ENCODE assay signal across 8 cellular contexts in genomic region chr17:731644-731942, GRCh38. TPM values are rescaled to one million over a fixed set of nuclear protein-coding genes. Genes with fewer than 3 reads are reported as not detected.
A peak's percentile ranks its signal among the peaks of the same experiment; 100 is the strongest.
DNase-seq lines count a peak whose midpoint lies in the region; ATAC-seq and TF ChIP-seq lines count a peak whose summit lies in the region.
"Not testable (repeated sequence)": the region's sequence is repeated elsewhere in the genome, so short reads cannot be mapped to it uniquely, and the experiment has no call there.

No MANE protein-coding gene starts in this region.

- peaks cover 30% of the 10 kb centered on the region for H3K27me3 Mint-ChIP-seq in CD4-positive, alpha-beta T cell
- H3K27me3 Mint-ChIP-seq in activated naive CD8-positive, alpha-beta T cell; immature natural killer cell (ENCODE audit: low read depth in 3 of 3); neural progenitor cell (ENCODE audit: insufficient read depth, low read depth): not testable (repeated sequence)
- peaks cover 50% of the 10 kb centered on the region for H3K27me3 Mint-ChIP-seq in endodermal cell (ENCODE audit: insufficient read depth)

- CTCF ChIA-PET in CD4-positive, alpha-beta T cell (lab: Charles Lee), result not testable (repeated sequence)

- H4K20me1 ChIP-seq in neural progenitor cell (ENCODE audit: low read depth), result peaks cover 18% of the 10 kb centered on the region

- H3K4me1 Mint-ChIP-seq in CD4-positive, alpha-beta T cell (ENCODE audit: low read depth), result not testable (repeated sequence)
- peaks cover 15% of the 10 kb centered on the region for H3K4me1 Mint-ChIP-seq in activated naive CD8-positive, alpha-beta T cell (ENCODE audit: low read depth)
- H3K4me1 Mint-ChIP-seq in endodermal cell, result peaks cover 13% of the 10 kb centered on the region
- H3K4me1 Mint-ChIP-seq in immature natural killer cell, result peaks cover 17% of the 10 kb centered on the region in 2 donors
- peaks cover 27% of the 10 kb centered on the region for H3K4me1 Mint-ChIP-seq in neural progenitor cell

- not testable (repeated sequence) for H3K9ac ChIP-seq in endodermal cell (ENCODE audit: extremely low read depth, low read length, poor library complexity, severe bottlenecking)
- peak overlapping the region; percentile 30 for H3K9ac ChIP-seq in neural progenitor cell

- H3K36me3 Mint-ChIP-seq in CD4-positive, alpha-beta T cell (ENCODE audit: low read depth); activated naive CD8-positive, alpha-beta T cell; immature natural killer cell: not testable (repeated sequence)
- H3K36me3 Mint-ChIP-seq in endodermal cell (ENCODE audit: low read depth) (peaks cover 16% of the 10 kb centered on the region), neural progenitor cell (peaks cover 18% of the 10 kb centered on the region)

- not testable (repeated sequence) for H3K9me3 ChIP-seq in CD4-positive, alpha-beta T cell (ENCODE audit: control insufficient read depth, low read length); RWPE2 (ENCODE audit: severe bottlenecking); endodermal cell (ENCODE audit: control insufficient read depth, low read length); neural progenitor cell (ENCODE audit: low read depth); suprapubic skin

- TF ChIP-seq POLR2A in suprapubic skin (IDR thresholded peaks at IDR 0.05), result not testable (repeated sequence)

- H3K27ac ChIP-seq in CD4-positive, alpha-beta T cell (ENCODE audit: low read depth, low read length); endodermal cell (ENCODE audit: low read depth, low read length); neural progenitor cell: not testable (repeated sequence)
- peak overlapping the region; percentile 71 for H3K27ac ChIP-seq in RWPE2 (ENCODE audit: poor library complexity, severe bottlenecking)
- H3K27ac ChIP-seq in suprapubic skin, result peak overlapping the region; percentile 92

- not testable (repeated sequence) for TF ChIP-seq CTCF in CD4-positive, alpha-beta T cell (IDR thresholded peaks at IDR 0.05); RWPE2 (IDR thresholded peaks at IDR 0.05; ENCODE audit: poor library complexity, severe bottlenecking); endodermal cell (conservative IDR thresholded peaks at IDR 0.05); neural progenitor cell (IDR thresholded peaks at IDR 0.05); suprapubic skin (IDR thresholded peaks at IDR 0.05)

- not testable (repeated sequence) for H3K9me3 Mint-ChIP-seq in CD4-positive, alpha-beta T cell; activated naive CD8-positive, alpha-beta T cell (ENCODE audit: low read depth); endodermal cell; immature natural killer cell; neural progenitor cell

- 36 to 44% methylated on average over 3 to 16 of the region's 16 CpGs for WGBS in endodermal cell (ENCODE audit: insufficient coverage in 1 of 2, insufficient read length in 1 of 2), 2 experiments
- 14% methylated on average over 13 of the region's 16 CpGs for WGBS in suprapubic skin

- H3K36me3 ChIP-seq in RWPE2 (ENCODE audit: low read depth), result peaks cover 31% of the 10 kb centered on the region
- H3K36me3 ChIP-seq in endodermal cell (ENCODE audit: control insufficient read depth, insufficient read depth, low read length), result peaks cover 22% of the 10 kb centered on the region
- H3K36me3 ChIP-seq in neural progenitor cell, suprapubic skin: not testable (repeated sequence)

- H3F3A ChIP-seq in neural progenitor cell (ENCODE audit: low read depth), result peaks cover 21% of the 10 kb centered on the region

- H3K4me3 Mint-ChIP-seq in CD4-positive, alpha-beta T cell, result peak overlapping the region; percentile 68
- H3K4me3 Mint-ChIP-seq in activated naive CD8-positive, alpha-beta T cell, result peak overlapping the region; percentile 62
- H3K4me3 Mint-ChIP-seq in endodermal cell (peak overlapping the region; percentile 81), immature natural killer cell (peak overlapping the region; percentile 47 to 73 (median 65)), neural progenitor cell (peak overlapping the region; percentile 86)

- H2AFZ ChIP-seq in neural progenitor cell (replicated peaks), result peak overlapping the region; percentile 59

- peaks cover 55% of the 10 kb centered on the region for H3K79me2 ChIP-seq in neural progenitor cell (ENCODE audit: low read depth)

- not testable (repeated sequence) for DNase-seq in CD4-positive, alpha-beta T cell; RWPE2 (ENCODE audit: low spot score); endodermal cell; immature natural killer cell
- DNase-seq in neural progenitor cell (ENCODE audit: low spot score) (peak; percentile 61), suprapubic skin (ENCODE audit: low spot score in 2 of 2) (peak in 1 of 2 donors; percentile 70)

- peaks cover 23% of the 10 kb centered on the region for H3K4me1 ChIP-seq in RWPE2 (ENCODE audit: insufficient read depth, poor library complexity, severe bottlenecking)
- H3K4me1 ChIP-seq in endodermal cell (ENCODE audit: control insufficient read depth, insufficient read depth, low read length), result not testable (repeated sequence)
- peaks cover 13% of the 10 kb centered on the region for H3K4me1 ChIP-seq in neural progenitor cell
- H3K4me1 ChIP-seq in suprapubic skin, result peaks cover 43% of the 10 kb centered on the region

- peak; percentile 21 for ATAC-seq in CD4-positive, alpha-beta T cell (ENCODE audit: poor library complexity)
- peak; percentile 21 for ATAC-seq in HG02759 (IDR thresholded peaks at IDR 0.05; ENCODE audit: unreplicated experiment)
- ATAC-seq in RWPE2 (ENCODE audit: low read depth), result peak; percentile 22; the same call in 2 of the 3 replicates

- not testable (repeated sequence) for TF ChIP-seq EP300 in suprapubic skin (IDR thresholded peaks at IDR 0.05)

- H3K27me3 ChIP-seq in CD4-positive, alpha-beta T cell (ENCODE audit: control insufficient read depth, insufficient read depth, low read length); RWPE2 (ENCODE audit: insufficient read depth, poor library complexity, severe bottlenecking); endodermal cell (ENCODE audit: control insufficient read depth, insufficient read depth, low read length, poor library complexity, severe bottlenecking); neural progenitor cell; suprapubic skin: not testable (repeated sequence)

- not testable (repeated sequence) for H3K27ac Mint-ChIP-seq in CD4-positive, alpha-beta T cell; endodermal cell; immature natural killer cell; neural progenitor cell
- H3K27ac Mint-ChIP-seq in activated naive CD8-positive, alpha-beta T cell, result peak overlapping the region; percentile 28

- H3K4me2 ChIP-seq in neural progenitor cell, result peak overlapping the region; percentile 99

- POLR2A ChIA-PET in CD4-positive, alpha-beta T cell (lab: Charles Lee), result interaction anchor here (1.0 kb wide), 1 partner anchor 20 kb away, joined by 5 read pairs; no protein-coding TSS in a partner anchor

- H3K4me3 ChIP-seq in RWPE2 (ENCODE audit: severe bottlenecking), result peak overlapping the region; percentile 95
- peak overlapping the region; percentile 78 for H3K4me3 ChIP-seq in endodermal cell (ENCODE audit: low read length)
- peak overlapping the region; percentile 100 for H3K4me3 ChIP-seq in neural progenitor cell
- peak overlapping the region; percentile 82 for H3K4me3 ChIP-seq in suprapubic skin

- intact Hi-C loops in CD4-positive, alpha-beta T cell (cut with DNase I, micrococcal nuclease), result not testable (repeated sequence)

RNA-seq across cellular contexts. Expression of gene TLCD3A, which starts 0.8 kb away (rescaled TPM):
- total RNA-seq in CD4-positive, alpha-beta T cell, result under 1 TPM; 0.63 to 0.75 TPM
- 10 to 100 TPM; 16.6 to 28.8 TPM for total RNA-seq in endodermal cell
- 17.4 TPM for polyA plus RNA-seq in endodermal cell (2013, experiment 1 of 2)
- 21.0 TPM for polyA plus RNA-seq in endodermal cell (2013, experiment 2 of 2)
- 1 to 10 TPM in 1 of 3 donors, under 1 TPM in 1, not detected in 1; 0.92 to 1.4 TPM for polyA plus RNA-seq in immature natural killer cell
- total RNA-seq in neural progenitor cell (ENCODE audit: low replicate concordance), result 13.4 and 24.3 TPM in 2 replicates
- total RNA-seq in suprapubic skin, result 100 to 1,000 TPM in 1 of 4 donors, 10 to 100 TPM in 3; 47.8 to 120 (median 79.4) TPM

RNA-seq across cellular contexts. Expression of gene VPS53, which starts 17.0 kb away (rescaled TPM):
- total RNA-seq in CD4-positive, alpha-beta T cell, result 10 to 100 TPM; 54.0 to 57.0 TPM
- 10 to 100 TPM; 59.8 to 63.2 TPM for total RNA-seq in endodermal cell
- polyA plus RNA-seq in endodermal cell (2013, experiment 1 of 2), result 38.0 TPM
- 39.8 TPM for polyA plus RNA-seq in endodermal cell (2013, experiment 2 of 2)
- polyA plus RNA-seq in immature natural killer cell, result 10 to 100 TPM in 1 of 3 donors, 1 to 10 TPM in 2; 3.3 to 13.0 (median 6.9) TPM
- 13.6 and 19.3 TPM in 2 replicates for total RNA-seq in neural progenitor cell (ENCODE audit: low replicate concordance)
- 10 to 100 TPM; 26.1 to 81.2 (median 36.8) TPM for total RNA-seq in suprapubic skin

RNA-seq across cellular contexts. Expression of gene GEMIN4, which starts 20.5 kb away (rescaled TPM):
- total RNA-seq in CD4-positive, alpha-beta T cell, result 10 to 100 TPM; 16.0 to 18.0 TPM
- total RNA-seq in endodermal cell, result 10 to 100 TPM; 30.3 to 36.2 TPM
- 27.3 TPM for polyA plus RNA-seq in endodermal cell (2013, experiment 1 of 2)
- polyA plus RNA-seq in endodermal cell (2013, experiment 2 of 2), result 24.4 TPM
- 10 to 100 TPM; 10.9 to 20.1 (median 11.4) TPM for polyA plus RNA-seq in immature natural killer cell
- total RNA-seq in neural progenitor cell (ENCODE audit: low replicate concordance), result 15.6 and 30.8 TPM in 2 replicates
- total RNA-seq in suprapubic skin, result 10 to 100 TPM; 37.2 to 56.4 (median 48.7) TPM

RNA-seq across cellular contexts. Expression of gene GLOD4, which starts 50.5 kb away (rescaled TPM):
- 10 to 100 TPM; 88.0 to 89.3 TPM for total RNA-seq in CD4-positive, alpha-beta T cell
- total RNA-seq in endodermal cell (10 to 100 TPM; 81.6 to 95.1 TPM), neural progenitor cell (ENCODE audit: low replicate concordance) (131 and 309 TPM in 2 replicates), suprapubic skin (100 to 1,000 TPM in 1 of 4 donors, 10 to 100 TPM in 3; 58.9 to 102 (median 72.1) TPM)
- polyA plus RNA-seq in endodermal cell (2013, experiment 1 of 2), result 58.6 TPM
- 54.5 TPM for polyA plus RNA-seq in endodermal cell (2013, experiment 2 of 2)
- polyA plus RNA-seq in immature natural killer cell, result 10 to 100 TPM; 90.8 to 94.9 (median 92.0) TPM

RNA-seq across cellular contexts. Expression of gene MRM3, which starts 50.6 kb away (rescaled TPM):
- 10 to 100 TPM; 40.8 to 44.1 TPM for total RNA-seq in CD4-positive, alpha-beta T cell
- total RNA-seq in endodermal cell (10 to 100 TPM; 14.0 to 18.7 TPM), neural progenitor cell (ENCODE audit: low replicate concordance) (22.3 and 26.1 TPM in 2 replicates), suprapubic skin (10 to 100 TPM; 27.3 to 42.6 (median 31.0) TPM)
- polyA plus RNA-seq in endodermal cell (2013, experiment 1 of 2), result 10.1 TPM
- 10.7 TPM for polyA plus RNA-seq in endodermal cell (2013, experiment 2 of 2)
- polyA plus RNA-seq in immature natural killer cell, result 10 to 100 TPM; 26.1 to 40.6 (median 27.5) TPM
